In the genomic region with DNA sequence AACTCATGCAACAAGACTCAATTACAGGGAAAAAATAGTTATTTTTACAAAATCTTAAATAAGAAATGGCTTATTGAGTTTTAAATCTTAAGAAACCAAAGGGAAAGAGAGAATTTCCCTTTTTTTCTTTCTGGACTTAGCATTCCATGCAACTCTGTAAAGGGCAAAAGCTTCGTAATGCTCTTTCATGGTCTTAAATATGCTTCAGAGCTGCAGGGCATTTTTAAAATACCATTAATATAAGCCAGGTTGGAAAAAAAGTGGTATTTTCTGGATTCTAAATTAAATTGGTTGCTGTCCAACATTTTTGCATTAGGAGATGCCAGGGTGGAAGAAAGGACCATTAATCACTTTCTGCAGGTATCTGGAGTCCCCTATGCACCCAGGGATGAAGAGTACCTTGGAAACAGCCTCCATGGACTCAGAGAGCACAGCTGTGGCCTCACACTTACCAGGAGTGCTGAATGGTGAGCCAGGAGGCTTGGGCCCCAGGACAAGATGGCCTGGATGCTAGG, we compare ENCODE assay signal across 25 cellular contexts.
DNase-seq lines count a peak whose midpoint lies in the region; ATAC-seq and TF ChIP-seq lines count a peak whose summit lies in the region.
"Had no signal": no experiment of that assay in that cellular context is flagged by ENCODE, and none has a peak within 500 bp of the region (broad histone marks: within the 10 kb centered on the region; RNA-seq: fewer than 3 reads in every experiment).

No MANE protein-coding gene starts in this region.

- TF ChIP-seq CTCF in HFFc6 (IDR thresholded peaks at IDR 0.05) = no peak
- TF ChIP-seq CTCF in MM.1S (IDR thresholded peaks at IDR 0.05; ENCODE audit: low read length) = no peak

- H4K8ac ChIP-seq in trophoblast cell (ENCODE audit: low read depth, low read length) = no peak overlapping the region

- H3K79me2 ChIP-seq in trophoblast cell (ENCODE audit: control insufficient read depth, insufficient read depth, low read length, poor library complexity) (no peaks in the 10 kb centered on the region), MM.1S (ENCODE audit: low read length) (no peaks in the 10 kb centered on the region)

- peak overlapping the region; percentile 18 for H2BK12ac ChIP-seq in trophoblast cell (ENCODE audit: low read length)

- H3K36me3 ChIP-seq in trophoblast cell (ENCODE audit: control insufficient read depth in 1 of 2, insufficient read depth in 2 of 2, low read length in 2 of 2) (no peaks in the 10 kb centered on the region), MM.1S (replicated peaks; ENCODE audit: insufficient read depth, low read length) (no peaks in the 10 kb centered on the region)
- H3K36me3 ChIP-seq: MG63 had no signal

- H3K9ac ChIP-seq in trophoblast cell (ENCODE audit: low read length) = no peak overlapping the region
- H3K9ac ChIP-seq in MM.1S (ENCODE audit: low read length) = no peak overlapping the region

- no peaks in the 10 kb centered on the region; the same call in 1 of the 2 replicates for H3K9me2 ChIP-seq in MM.1S (replicated peaks; ENCODE audit: insufficient read depth, low read length)

- H3K27ac Mint-ChIP-seq in HFFc6 = no peak overlapping the region
- H3K27ac Mint-ChIP-seq: CD4-positive, alpha-beta memory T cell had no signal

- H3K9me3 Mint-ChIP-seq in HFFc6 = 0 out of 2 replicates have a peak, but pooled peaks cover 3% of the 10 kb centered on the region
- H3K9me3 Mint-ChIP-seq: CD4-positive, alpha-beta memory T cell had no signal

- ATAC-seq in SK-N-SH treated with all-trans-retinoic acid at 6 μM for 48 hours = peak; percentile 73
- ATAC-seq: K562 had no signal

- H4K20me1 ChIP-seq in MM.1S (ENCODE audit: insufficient read depth, low read length) = no peaks in the 10 kb centered on the region

- peak overlapping the region; percentile 55 for H3K14ac ChIP-seq in trophoblast cell (ENCODE audit: low read length)

- H2AK5ac ChIP-seq in trophoblast cell (ENCODE audit: low read length) = peak overlapping the region; percentile 15

- H3F3A ChIP-seq in MM.1S (ENCODE audit: insufficient read depth, low read length) = no peaks in the 10 kb centered on the region

- H2AFZ ChIP-seq in trophoblast cell (ENCODE audit: insufficient read depth, low read length, poor library complexity) = no peak overlapping the region
- H2AFZ ChIP-seq in MM.1S (ENCODE audit: low read length) = no peak overlapping the region
- H2AFZ ChIP-seq: PC-9 had no signal

- no CpG with 5 or more reads among the region's 1 CpG for whole genome bisulfite sequencing in trophoblast cell (ENCODE audit: extremely low coverage, insufficient coverage, insufficient read length)

- peaks cover 2% of the 10 kb centered on the region for H3K79me1 ChIP-seq in trophoblast cell (ENCODE audit: low read length)

- no peak overlapping the region for H3K23ac ChIP-seq in trophoblast cell (ENCODE audit: low read length)

- peaks cover 80% of the 10 kb centered on the region for H3K4me1 Mint-ChIP-seq in HFFc6 (ENCODE audit: low read depth)

- H3K4me3 Mint-ChIP-seq in HFFc6 = no peak overlapping the region
- H3K4me3 Mint-ChIP-seq: CD4-positive, alpha-beta memory T cell had no signal

- no peak overlapping the region for H3K4ac ChIP-seq in trophoblast cell (ENCODE audit: low read depth, low read length)

- H3K27me3 ChIP-seq in trophoblast cell (ENCODE audit: insufficient read depth, low read length) (no peaks in the 10 kb centered on the region), MM.1S (replicated peaks; ENCODE audit: insufficient read depth, low read length) (no peaks in the 10 kb centered on the region)
- H3K27me3 ChIP-seq: MG63 had no signal

- no peak overlapping the region for H4K12ac ChIP-seq in trophoblast cell (ENCODE audit: low read depth, low read length)

- H3K4me2 ChIP-seq in trophoblast cell (ENCODE audit: low read length) (no peak overlapping the region), MM.1S (ENCODE audit: low read depth, low read length) (no peak overlapping the region)
- H3K4me2 ChIP-seq: PC-9 had no signal

- H3K4me3 ChIP-seq in trophoblast cell (ENCODE audit: low read depth, low read length) = no peak overlapping the region
- no peak overlapping the region for H3K4me3 ChIP-seq in MM.1S (ENCODE audit: low read length)
- H3K4me3 ChIP-seq: K562, MG63, PC-9 had no signal

- H2BK5ac ChIP-seq in trophoblast cell (ENCODE audit: low read depth, low read length, poor library complexity) = no peak overlapping the region

- DNase-seq in HFFc6 (peak; percentile 30), fibroblast of gingiva (ENCODE audit: low read depth) (peak; percentile 46), trophoblast cell (peak in 1 of 2 donors; percentile 31), NOMO-1 treated with dmso at 0.1 percent for 144 hours (lab: John Stamatoyannopoulos, UW; ENCODE audit: unreplicated experiment) (no peak), MM.1S (no peak), occipital lobe (lab: John Stamatoyannopoulos, UW) (no peak), NCI-H748 treated with DMSO at 0.1 percent for 48 hours (lab: John Stamatoyannopoulos, UW) (no peak)
- DNase-seq: C1 segment of cervical spinal cord; CD4-positive, alpha-beta memory T cell; COR-L47; GF-D8; HCEC 1CT; Kasumi-1; MG63; NCI-H2029; NCI-H446; NCI-H524 treated with DMSO at 0.1 percent for 48 hours; NCI-H82; NK-92 treated with Interleukin-12 subunit alpha and Interleukin-12 subunit beta, amount 100 ng/mL, for 24 hours; PC-9; Right ventricle myocardium superior; SW 1271 had no signal

- H3K18ac ChIP-seq in trophoblast cell (ENCODE audit: low read length) = no peak overlapping the region

- H3K4me1 ChIP-seq in trophoblast cell (ENCODE audit: control insufficient read depth in 1 of 2, insufficient read depth in 2 of 2, low read length in 2 of 2) (peaks cover 0 to 9% of the 10 kb centered on the region in 2 experiments), MM.1S (ENCODE audit: low read length) (no peaks in the 10 kb centered on the region)

- peaks cover 26% of the 10 kb centered on the region for H3K36me3 Mint-ChIP-seq in HFFc6 (ENCODE audit: low read depth)
- H3K36me3 Mint-ChIP-seq: CD4-positive, alpha-beta memory T cell had no signal

- no peak overlapping the region for H4K91ac ChIP-seq in trophoblast cell (ENCODE audit: low read depth, low read length)

- H3K27ac ChIP-seq in trophoblast cell (ENCODE audit: low read depth, low read length) (no peak overlapping the region), MM.1S (ENCODE audit: low read length) (no peak overlapping the region)
- H3K27ac ChIP-seq: HL-60, PC-9 had no signal

- no peak overlapping the region for H2BK120ac ChIP-seq in trophoblast cell (ENCODE audit: insufficient read depth, low read length, poor library complexity)

- peaks cover 2% of the 10 kb centered on the region for H3K27me3 Mint-ChIP-seq in HFFc6 (ENCODE audit: insufficient read depth)

- H3K9me3 ChIP-seq in trophoblast cell (ENCODE audit: insufficient read depth, low read depth, low read length) (no peaks in the 10 kb centered on the region), MM.1S (replicated peaks; ENCODE audit: insufficient read depth, low read length) (no peaks in the 10 kb centered on the region)
- H3K9me3 ChIP-seq: MG63 had no signal

TF ChIP-seq in SK-N-SH treated with all-trans-retinoic acid at 6 μM for 48 hours, 23 proteins besides CTCF, POLR2A, EP300 and RAD21:
- TF ChIP-seq, protein P1, sequence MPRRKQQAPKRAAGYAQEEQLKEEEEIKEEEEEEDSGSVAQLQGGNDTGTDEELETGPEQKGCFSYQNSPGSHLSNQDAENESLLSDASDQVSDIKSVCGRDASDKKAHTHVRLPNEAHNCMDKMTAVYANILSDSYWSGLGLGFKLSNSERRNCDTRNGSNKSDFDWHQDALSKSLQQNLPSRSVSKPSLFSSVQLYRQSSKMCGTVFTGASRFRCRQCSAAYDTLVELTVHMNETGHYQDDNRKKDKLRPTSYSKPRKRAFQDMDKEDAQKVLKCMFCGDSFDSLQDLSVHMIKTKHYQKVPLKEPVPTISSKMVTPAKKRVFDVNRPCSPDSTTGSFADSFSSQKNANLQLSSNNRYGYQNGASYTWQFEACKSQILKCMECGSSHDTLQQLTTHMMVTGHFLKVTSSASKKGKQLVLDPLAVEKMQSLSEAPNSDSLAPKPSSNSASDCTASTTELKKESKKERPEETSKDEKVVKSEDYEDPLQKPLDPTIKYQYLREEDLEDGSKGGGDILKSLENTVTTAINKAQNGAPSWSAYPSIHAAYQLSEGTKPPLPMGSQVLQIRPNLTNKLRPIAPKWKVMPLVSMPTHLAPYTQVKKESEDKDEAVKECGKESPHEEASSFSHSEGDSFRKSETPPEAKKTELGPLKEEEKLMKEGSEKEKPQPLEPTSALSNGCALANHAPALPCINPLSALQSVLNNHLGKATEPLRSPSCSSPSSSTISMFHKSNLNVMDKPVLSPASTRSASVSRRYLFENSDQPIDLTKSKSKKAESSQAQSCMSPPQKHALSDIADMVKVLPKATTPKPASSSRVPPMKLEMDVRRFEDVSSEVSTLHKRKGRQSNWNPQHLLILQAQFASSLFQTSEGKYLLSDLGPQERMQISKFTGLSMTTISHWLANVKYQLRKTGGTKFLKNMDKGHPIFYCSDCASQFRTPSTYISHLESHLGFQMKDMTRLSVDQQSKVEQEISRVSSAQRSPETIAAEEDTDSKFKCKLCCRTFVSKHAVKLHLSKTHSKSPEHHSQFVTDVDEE (CRISPR knock-in tag; IDR thresholded peaks at IDR 0.05) = no peak
- TF ChIP-seq, protein P2, sequence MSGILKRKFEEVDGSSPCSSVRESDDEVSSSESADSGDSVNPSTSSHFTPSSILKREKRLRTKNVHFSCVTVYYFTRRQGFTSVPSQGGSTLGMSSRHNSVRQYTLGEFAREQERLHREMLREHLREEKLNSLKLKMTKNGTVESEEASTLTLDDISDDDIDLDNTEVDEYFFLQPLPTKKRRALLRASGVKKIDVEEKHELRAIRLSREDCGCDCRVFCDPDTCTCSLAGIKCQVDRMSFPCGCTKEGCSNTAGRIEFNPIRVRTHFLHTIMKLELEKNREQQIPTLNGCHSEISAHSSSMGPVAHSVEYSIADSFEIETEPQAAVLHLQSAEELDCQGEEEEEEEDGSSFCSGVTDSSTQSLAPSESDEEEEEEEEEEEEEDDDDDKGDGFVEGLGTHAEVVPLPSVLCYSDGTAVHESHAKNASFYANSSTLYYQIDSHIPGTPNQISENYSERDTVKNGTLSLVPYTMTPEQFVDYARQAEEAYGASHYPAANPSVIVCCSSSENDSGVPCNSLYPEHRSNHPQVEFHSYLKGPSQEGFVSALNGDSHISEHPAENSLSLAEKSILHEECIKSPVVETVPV (CRISPR knock-in tag; IDR thresholded peaks at IDR 0.05) = no peak
- TF ChIP-seq ZFP30 (CRISPR knock-in tag; IDR thresholded peaks at IDR 0.05) = no peak

Comparison
In these comparisons a context has a peak if more than half of its experiments do, and no peak if none do; other contexts are left out.
1. DNase-seq: peak in HFFc6 (single experiment) and fibroblast of gingiva (single experiment); none in NOMO-1 treated with dmso at 0.1 percent for 144 hours (single experiment), MM.1S (single experiment), occipital lobe (single experiment) and NCI-H748 treated with DMSO at 0.1 percent for 48 hours (single experiment).